26 cellular contexts compared by ENCODE assay signal in the genomic region with DNA sequence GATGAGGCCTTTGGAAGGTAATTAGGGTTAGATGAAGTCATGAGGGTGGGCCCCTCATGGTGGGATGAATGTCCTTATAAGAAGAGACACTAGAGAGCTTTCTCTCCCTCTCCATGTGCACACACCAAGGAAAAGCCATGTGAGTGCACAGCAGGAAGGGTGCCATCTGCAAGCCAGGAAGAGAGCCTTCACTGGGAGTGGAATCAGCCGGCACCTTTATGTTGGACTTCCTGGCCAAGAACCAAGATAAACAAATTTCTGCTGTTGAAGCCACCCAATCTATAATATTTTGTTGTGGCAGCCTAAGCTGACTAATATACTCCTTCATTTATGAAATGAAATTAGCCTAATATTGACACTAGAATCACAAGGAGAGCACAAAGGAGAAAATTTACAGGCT. TPM values are rescaled to one million over a fixed set of nuclear protein-coding genes. Genes with fewer than 3 reads are reported as not detected.
DNase-seq lines count a peak whose midpoint lies in the region; ATAC-seq, FAIRE-seq and TF ChIP-seq lines count a peak whose summit lies in the region.
"Had no signal": no experiment of that assay in that cellular context is flagged by ENCODE, and none has a peak within 500 bp of the region (broad histone marks: within the 10 kb centered on the region; RNA-seq: fewer than 3 reads in every experiment).

No MANE protein-coding gene starts in this region.

- H3K4me1 ChIP-seq in gastrocnemius medialis (no peaks in the 10 kb centered on the region), HepG2 (ENCODE audit: insufficient read depth, low read length) (no peaks in the 10 kb centered on the region)
- H3K4me1 ChIP-seq: prostate gland, uterus had no signal

- no peak for ATAC-seq in gastrocnemius medialis
- no peak for ATAC-seq in HepG2
- ATAC-seq: activated CD8-positive, alpha-beta T cell treated with anti-CD3 and anti-CD28 coated beads for 36 hours; stimulated activated effector memory CD8-positive, alpha-beta T cell treated with anti-CD3 and anti-CD28 coated beads, Interleukin-12 subunit alpha, Interleukin-12 subunit beta, amount 100 ng/mL, for 72 hours had no signal

- no peak overlapping the region for H2AFZ ChIP-seq in HepG2 (ENCODE audit: low read length)

- BruUV-seq in HepG2 (replicated peaks; lab: Mats Ljungman, UMichigan): no TSS peak

- in situ Hi-C loops in gastrocnemius medialis (cut with MboI; ENCODE audit: low sequenced_read_pairs in 4 of 4): no loop called here
- in situ Hi-C loops in HepG2 (cut with HindIII; ENCODE audit: extremely low pct_ligation_motif_present, low pct_unique_long_range_greater_than_20kb): no loop called here

- TF ChIP-seq CTCF in WERI-Rb-1 (IDR thresholded peaks at IDR 0.05; ENCODE audit: low read depth, low read length) (no peak), gastrocnemius medialis (IDR thresholded peaks at IDR 0.05 in 4 of 5, conservative IDR thresholded peaks at IDR 0.05 in 1 of 5) (no peak), HepG2 (CRISPR knock-in tag; IDR thresholded peaks at IDR 0.05) (no peak)

- H3K36me3 ChIP-seq in WERI-Rb-1: no peaks in the 10 kb centered on the region
- no peaks in the 10 kb centered on the region for H3K36me3 ChIP-seq in gastrocnemius medialis
- H3K36me3 ChIP-seq in HepG2 (replicated peaks in 1 of 2; ENCODE audit: control insufficient read depth in 1 of 2, insufficient read depth in 2 of 2, low read length in 2 of 2): no peaks in the 10 kb centered on the region
- H3K36me3 ChIP-seq: prostate gland, uterus had no signal

- DNase-seq in COR-L47 (lab: John Stamatoyannopoulos, UW) (peak; percentile 82), DMS53 treated with DMSO at 0.1 percent for 48 hours (lab: John Stamatoyannopoulos, UW; ENCODE audit: unreplicated experiment) (peak; percentile 89), NCI-H2196 (lab: John Stamatoyannopoulos, UW; ENCODE audit: unreplicated experiment) (peak; percentile 44), WERI-Rb-1 (peak; percentile 11), gastrocnemius medialis (no peak), T-helper 2 cell (no peak), HepG2 (ENCODE audit: low spot score) (no peak)
- DNase-seq: activated B cell treated with CpG ODN at 0.5 μM for 24 hours; activated CD8-positive, alpha-beta T cell treated with anti-CD3 and anti-CD28 coated beads for 36 hours; activated naive CD4-positive, alpha-beta T cell treated with Interleukin-2 at 50 U/mL for 16 hours; activated T-cell treated with anti-CD3 and anti-CD28 coated beads for 4 hours; amniotic stem cell; glutamatergic neuron; HCEC 1CT; KBM-7; kidney glomerular epithelial cell; SK-N-SH; stimulated activated CD4-positive, alpha-beta T cell treated with anti-CD3 and anti-CD28 coated beads, Interleukin-1b, Interleukin-23, amount 100 ng/mL, for 48 hours; uterus had no signal

- H4K20me1 ChIP-seq in HepG2 (ENCODE audit: insufficient read depth, low read length): no peaks in the 10 kb centered on the region

- FAIRE-seq in HepG2 (lab: Jason Lieb, UNC): no peak
- FAIRE-seq: bronchial epithelial cell, endometrium had no signal

- H3K79me2 ChIP-seq in HepG2 (ENCODE audit: insufficient read depth, low read length): no peaks in the 10 kb centered on the region

- no peak overlapping the region for H3K9ac ChIP-seq in HepG2 (ENCODE audit: insufficient read depth, low read depth, low read length)
- H3K9ac ChIP-seq: SK-N-SH had no signal

- TF ChIP-seq POLR2A in gastrocnemius medialis (IDR thresholded peaks at IDR 0.05): no peak
- no peak for TF ChIP-seq POLR2A in HepG2 (IDR thresholded peaks at IDR 0.05; ENCODE audit: insufficient read depth in 1 of 2, low read depth in 2 of 2, low read length in 2 of 2)

- H3K4me3 ChIP-seq in WERI-Rb-1 (ENCODE audit: low read depth, low read length) (no peak overlapping the region), gastrocnemius medialis (no peak overlapping the region), HepG2 (replicated peaks in 1 of 3; ENCODE audit: insufficient read depth in 1 of 3, low read depth in 2 of 3, low read length in 3 of 3) (no peak overlapping the region)
- H3K4me3 ChIP-seq: prostate gland, uterus had no signal

- H3K27ac ChIP-seq in WERI-Rb-1 (no peak overlapping the region), gastrocnemius medialis (no peak overlapping the region), HepG2 (ENCODE audit: extremely low read length, insufficient read depth, low read length) (no peak overlapping the region)
- H3K27ac ChIP-seq: prostate gland, uterus had no signal

- no peak for TF ChIP-seq RAD21 in HepG2 (CRISPR knock-in tag; IDR thresholded peaks at IDR 0.05)

- H3K4me2 ChIP-seq in HepG2 (ENCODE audit: low read depth, low read length): no peak overlapping the region
- H3K4me2 ChIP-seq: SK-N-SH had no signal

- WGBS in HepG2 (ENCODE audit: low lambda C conversion rate): 0% methylated on average over 1 of the region's 1 CpG

- H3K27me3 ChIP-seq in WERI-Rb-1 (ENCODE audit: insufficient read depth, low read depth, severe bottlenecking): no peaks in the 10 kb centered on the region
- H3K27me3 ChIP-seq in gastrocnemius medialis: peaks cover 0 to 5% (median 2%) of the 10 kb centered on the region in 3 donors
- no peaks in the 10 kb centered on the region for H3K27me3 ChIP-seq in HepG2 (ENCODE audit: control insufficient read depth in 1 of 2, insufficient read depth in 2 of 2, low read length in 2 of 2)

- POLR2A ChIA-PET in HepG2 (lab: Yijun Ruan, JAX): no interaction called here

- intact Hi-C loops in gastrocnemius medialis (cut with DNase I; ENCODE audit: low total_unique reads): no loop called here
- intact Hi-C loops in HepG2 (cut with micrococcal nuclease; ENCODE audit: unreplicated experiment): no loop called here

- H3K9me3 ChIP-seq in WERI-Rb-1 (ENCODE audit: severe bottlenecking) (no peaks in the 10 kb centered on the region), gastrocnemius medialis (no peaks in the 10 kb centered on the region), HepG2 (ENCODE audit: low read length) (no peaks in the 10 kb centered on the region)
- H3K9me3 ChIP-seq: prostate gland, SK-N-SH, uterus had no signal

- CTCF ChIA-PET in HepG2 (lab: Yijun Ruan, JAX; ENCODE audit: low intra/inter-chr PET ratio, low total read pairs): no interaction called here

- no peak for TF ChIP-seq EP300 in HepG2 (IDR thresholded peaks at IDR 0.05; ENCODE audit: low read depth in 2 of 2, low read length in 2 of 2)
- no peak for TF ChIP-seq EP300 in HepG2 (CRISPR knock-in tag; IDR thresholded peaks at IDR 0.05; ENCODE audit: borderline replicate concordance)

RNA-seq across cellular contexts. Expression of gene PKP1, which starts 38.2 kb away (rescaled TPM):
- total RNA-seq in gastrocnemius medialis (1 to 10 TPM in 3 of 4 donors, under 1 TPM in 1; 0.71 to 4.5 (median 1.2) TPM), HepG2 (2016; rRNA removed; fragmentation: Illumina TruSeq; extraction: Trizol) (not detected in 2 replicates)
- not detected in 2 replicates for total RNA-seq in HepG2 (2016; cell fraction: cytosol; rRNA removed; fragmentation: Illumina TruSeq; extraction: Trizol; ENCODE audit: low read depth)
- total RNA-seq in HepG2 (2016; cell fraction: insoluble cytoplasmic fraction; rRNA removed; fragmentation: Illumina TruSeq; extraction: Trizol): not detected in 2 replicates
- not detected in 2 replicates for total RNA-seq in HepG2 (2016; cell fraction: membrane; rRNA removed; fragmentation: Illumina TruSeq; extraction: Trizol)
- total RNA-seq in HepG2 (2016; cell fraction: nucleus; rRNA removed; fragmentation: Illumina TruSeq; extraction: Trizol): not detected in 2 replicates
- polyA plus RNA-seq in HepG2 (2011; rRNA removed): not detected in 2 replicates
- polyA plus RNA-seq in HepG2 (2011; cell fraction: cytosol; rRNA removed): not detected in 2 replicates
- polyA plus RNA-seq in HepG2 (2011; cell fraction: nucleus; rRNA removed): not detected in 2 replicates
- not detected in 2 replicates for polyA plus RNA-seq in HepG2 (2012)
- not detected in 2 replicates for polyA plus RNA-seq in HepG2 (2016; cell fraction: cytosol; fragmentation: Illumina TruSeq; extraction: Trizol; ENCODE audit: low read depth)
- not detected in 2 replicates for polyA plus RNA-seq in HepG2 (2016; cell fraction: insoluble cytoplasmic fraction; fragmentation: Illumina TruSeq; extraction: Trizol; ENCODE audit: low read depth)
- not detected in 2 replicates for polyA plus RNA-seq in HepG2 (2016; cell fraction: membrane; fragmentation: Illumina TruSeq; extraction: Trizol; ENCODE audit: low read depth)
- polyA plus RNA-seq in HepG2 (2016; cell fraction: nucleus; fragmentation: Illumina TruSeq; extraction: Trizol; ENCODE audit: insufficient read depth, low read depth): not detected in 2 replicates
- 0.23 TPM in 1 of 2 replicates, not detected in the other for polyA minus RNA-seq in HepG2 (2011; rRNA and poly(A)+ RNA removed; ENCODE audit: low replicate concordance)
- not detected in 2 replicates for polyA minus RNA-seq in HepG2 (2011; cell fraction: cytosol; rRNA and poly(A)+ RNA removed)
- not detected in 2 replicates for polyA minus RNA-seq in HepG2 (2011; cell fraction: nucleus; rRNA and poly(A)+ RNA removed)
- total RNA-seq: activated B cell treated with CpG ODN at 0.5 μM for 24 hours; activated CD8-positive, alpha-beta T cell treated with anti-CD3 and anti-CD28 coated beads for 36 hours; lung microvascular endothelial cell; T-helper 2 cell treated with Interferon-gamma antibody and Interleukin-4, amounts not matched to agents 100 ng/mL and 5 ng/mL, for 36 hours had no signal
- polyA plus RNA-seq: SK-N-SH had no signal

RNA-seq across cellular contexts. Expression of gene IGFN1, which starts 54.5 kb away (rescaled TPM):
- total RNA-seq in gastrocnemius medialis (100 to 1,000 TPM in 1 of 4 donors, 10 to 100 TPM in 3; 11.2 to 113 (median 27.7) TPM), HepG2 (2016; rRNA removed; fragmentation: Illumina TruSeq; extraction: Trizol) (0.04 TPM in 1 of 2 replicates, not detected in the other)
- total RNA-seq in HepG2 (2016; cell fraction: cytosol; rRNA removed; fragmentation: Illumina TruSeq; extraction: Trizol; ENCODE audit: low read depth): not detected in 2 replicates
- 0.03 TPM in 1 of 2 replicates, not detected in the other for total RNA-seq in HepG2 (2016; cell fraction: insoluble cytoplasmic fraction; rRNA removed; fragmentation: Illumina TruSeq; extraction: Trizol)
- not detected in 2 replicates for total RNA-seq in HepG2 (2016; cell fraction: membrane; rRNA removed; fragmentation: Illumina TruSeq; extraction: Trizol)
- 0.09 and 0.22 TPM in 2 replicates for total RNA-seq in HepG2 (2016; cell fraction: nucleus; rRNA removed; fragmentation: Illumina TruSeq; extraction: Trizol)
- 0.05 and 0.22 TPM in 2 replicates for polyA plus RNA-seq in HepG2 (2011; rRNA removed)
- polyA plus RNA-seq in HepG2 (2011; cell fraction: cytosol; rRNA removed): 0.01 TPM in 2 replicates
- 1.1 and 1.3 TPM in 2 replicates for polyA plus RNA-seq in HepG2 (2011; cell fraction: nucleus; rRNA removed)
- 0.05 and 0.20 TPM in 2 replicates for polyA plus RNA-seq in HepG2 (2012)
- polyA plus RNA-seq in HepG2 (2016; cell fraction: cytosol; fragmentation: Illumina TruSeq; extraction: Trizol; ENCODE audit: low read depth): not detected in 2 replicates
- 0.05 TPM in 1 of 2 replicates, not detected in the other for polyA plus RNA-seq in HepG2 (2016; cell fraction: insoluble cytoplasmic fraction; fragmentation: Illumina TruSeq; extraction: Trizol; ENCODE audit: low read depth)
- polyA plus RNA-seq in HepG2 (2016; cell fraction: membrane; fragmentation: Illumina TruSeq; extraction: Trizol; ENCODE audit: low read depth): not detected in 2 replicates
- polyA plus RNA-seq in HepG2 (2016; cell fraction: nucleus; fragmentation: Illumina TruSeq; extraction: Trizol; ENCODE audit: insufficient read depth, low read depth): 1.1 and 1.3 TPM in 2 replicates
- not detected in 2 replicates for polyA minus RNA-seq in HepG2 (2011; rRNA and poly(A)+ RNA removed; ENCODE audit: low replicate concordance)
- polyA minus RNA-seq in HepG2 (2011; cell fraction: cytosol; rRNA and poly(A)+ RNA removed): 0.09 TPM in 1 of 2 replicates, not detected in the other
- 0.12 and 0.13 TPM in 2 replicates for polyA minus RNA-seq in HepG2 (2011; cell fraction: nucleus; rRNA and poly(A)+ RNA removed)
- total RNA-seq: activated B cell treated with CpG ODN at 0.5 μM for 24 hours; activated CD8-positive, alpha-beta T cell treated with anti-CD3 and anti-CD28 coated beads for 36 hours; lung microvascular endothelial cell; T-helper 2 cell treated with Interferon-gamma antibody and Interleukin-4, amounts not matched to agents 100 ng/mL and 5 ng/mL, for 36 hours had no signal
- polyA plus RNA-seq: fibroblast of lung had no signal

Comparison
In these comparisons a context has a peak if more than half of its experiments do, and no peak if none do; other contexts are left out.
1. DNase-seq: peak in COR-L47 (single experiment), DMS53 treated with DMSO at 0.1 percent for 48 hours (single experiment), NCI-H2196 (single experiment) and WERI-Rb-1 (single experiment); none in gastrocnemius medialis (0 of 2), T-helper 2 cell (0 of 5) and HepG2 (single experiment).
2. RNA of gene IGFN1, which starts 54.5 kb away (total RNA-seq): 11.2 to 113 TPM in gastrocnemius medialis; 0.03 to 0.22 TPM in HepG2; every median in the first group is over 4 times any median in the second.